ENCODE assay signal across 14 cellular contexts in the genomic region with DNA sequence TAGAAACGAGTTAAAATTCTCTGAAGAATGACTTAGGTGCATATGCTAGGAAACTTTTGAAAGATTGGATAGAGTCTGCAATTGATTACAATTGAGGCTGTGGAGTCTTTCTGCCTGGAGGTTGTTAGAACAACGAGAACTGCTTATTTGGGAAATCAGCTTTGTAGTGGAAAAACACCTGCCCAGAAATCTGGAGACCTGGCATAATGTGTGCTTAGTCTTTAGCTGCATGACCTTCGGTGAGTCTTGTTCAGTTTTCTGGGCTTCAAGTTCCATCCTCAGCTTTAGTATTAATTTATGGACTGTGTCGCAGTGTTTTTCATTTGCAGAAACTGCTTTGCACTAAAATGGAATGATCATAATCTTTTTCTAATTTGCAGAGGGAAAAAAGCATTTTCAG.
"Had no signal": no experiment of that assay in that cellular context is flagged by ENCODE, and none has a peak within 500 bp of the region (broad histone marks: within the 10 kb centered on the region; RNA-seq: fewer than 3 reads in every experiment).

No MANE protein-coding gene starts in this region.

- H3K36me3 ChIP-seq: SJSA1, upper lobe of right lung had no signal

- H3K27me3 Mint-ChIP-seq: activated CD8-positive, alpha-beta T cell treated with anti-CD3 and anti-CD28 coated beads for 36 hours; stimulated activated naive CD8-positive, alpha-beta T cell treated with anti-CD3 and anti-CD28 coated beads, Interleukin-15, amount 100 ng/mL, for 72 hours had no signal

- H3K27ac ChIP-seq: SJSA1, testis had no signal

- H3K9me3 ChIP-seq: SJSA1, testis, upper lobe of right lung had no signal

- H3K27ac Mint-ChIP-seq: activated CD8-positive, alpha-beta T cell treated with anti-CD3 and anti-CD28 coated beads for 36 hours had no signal

- FAIRE-seq: colon, endometrium, kidney had no signal

- H3K27me3 ChIP-seq: SJSA1, testis, upper lobe of right lung had no signal

- H3K4me3 ChIP-seq: SJSA1, testis, upper lobe of right lung had no signal

- ATAC-seq: activated CD8-positive, alpha-beta T cell treated with anti-CD3 and anti-CD28 coated beads for 36 hours had no signal

- DNase-seq: activated CD4-positive, alpha-beta T cell treated with anti-CD3 and anti-CD28 coated beads for 4 hours; activated CD8-positive, alpha-beta memory T cell treated with anti-CD3 and anti-CD28 coated beads, Interleukin-2, amount 50 U/mL, for 4 hours; activated CD8-positive, alpha-beta T cell treated with anti-CD3 and anti-CD28 coated beads for 36 hours; activated gamma-delta T cell treated with Interleukin-2 at 50 U/mL for 16 hours; caudate nucleus; hippocampal formation; kidney; stimulated activated naive CD8-positive, alpha-beta T cell treated with anti-CD3 and anti-CD28 coated beads, Interleukin-15, amount 100 ng/mL, for 72 hours; T-helper 2 cell; testis; upper lobe of right lung had no signal

- H3K4me3 Mint-ChIP-seq: activated CD8-positive, alpha-beta T cell treated with anti-CD3 and anti-CD28 coated beads for 36 hours had no signal

- H3K9me3 Mint-ChIP-seq: activated CD8-positive, alpha-beta T cell treated with anti-CD3 and anti-CD28 coated beads for 36 hours; stimulated activated naive CD8-positive, alpha-beta T cell treated with anti-CD3 and anti-CD28 coated beads, Interleukin-15, amount 100 ng/mL, for 72 hours had no signal
